11 cellular contexts compared by ENCODE assay signal in genomic region chr1:182575540-182576149, GRCh38. TPM values are rescaled to one million over a fixed set of nuclear protein-coding genes. Genes with fewer than 3 reads are reported as not detected.
DNase-seq lines count a peak whose midpoint lies in the region; ATAC-seq, FAIRE-seq and TF ChIP-seq lines count a peak whose summit lies in the region.
"Had no signal": no experiment of that assay in that cellular context is flagged by ENCODE, and none has a peak within 500 bp of the region (broad histone marks: within the 10 kb centered on the region; RNA-seq: fewer than 3 reads in every experiment).

No MANE protein-coding gene starts in this region.

- TF ChIP-seq CTCF in D721Med (IDR thresholded peaks at IDR 0.05; ENCODE audit: insufficient read depth, missing control alignments), result no peak
- TF ChIP-seq CTCF in coronary artery (IDR thresholded peaks at IDR 0.05), result no peak

- no peak overlapping the region for H3K4me3 ChIP-seq in coronary artery

- no peak for DNase-seq in D721Med (ENCODE audit: insufficient read length, low spot score)
- peak; percentile 54 for DNase-seq in MV-4-11 (lab: John Stamatoyannopoulos, UW)
- DNase-seq in non-pigmented ciliary epithelial cell (ENCODE audit: low read depth), result peak; percentile 32
- no peak for DNase-seq in coronary artery (ENCODE audit: low spot score)
- DNase-seq in SHP77 treated with DMSO at 0.1 percent for 48 hours (lab: John Stamatoyannopoulos, UW), result no peak
- no peak for DNase-seq in Ammon's horn (ENCODE audit: low spot score)
- DNase-seq: foreskin melanocyte, NCI-H446 treated with DMSO at 0.1 percent for 48 hours, T-helper 17 cell had no signal

- H3K27ac ChIP-seq in coronary artery, result no peak overlapping the region

- peak; percentile 44 for FAIRE-seq in D721Med (lab: Jason Lieb, UNC)

- ATAC-seq in esophagus mucosa, result peak; percentile 82
- ATAC-seq in GM18907 (IDR thresholded peaks at IDR 0.05; ENCODE audit: unreplicated experiment), result no peak
- ATAC-seq: T-helper 17 cell had no signal

RNA-seq across cellular contexts. Expression of gene RNASEL, which starts 13.4 kb away (rescaled TPM):
- 6.1 TPM for total RNA-seq in esophagus mucosa

RNA-seq across cellular contexts. Expression of gene RGS16, which starts 28.5 kb away (rescaled TPM):
- total RNA-seq in esophagus mucosa, result 1.3 TPM

Comparison
In these comparisons a context has a peak if more than half of its experiments do, and no peak if none do; other contexts are left out.
1. DNase-seq: peak in MV-4-11 (single experiment) and non-pigmented ciliary epithelial cell (single experiment); none in D721Med (single experiment), coronary artery (single experiment), SHP77 treated with DMSO at 0.1 percent for 48 hours (single experiment) and Ammon's horn (single experiment).